In genomic region chr1:2604156-2604853, GRCh38 we compare ENCODE assay signal across 15 cellular contexts. TPM values are rescaled to one million over a fixed set of nuclear protein-coding genes. Genes with fewer than 3 reads are reported as not detected.
"Had no signal": no experiment of that assay in that cellular context is flagged by ENCODE, and none has a peak within 500 bp of the region (broad histone marks: within the 10 kb centered on the region; RNA-seq: fewer than 3 reads in every experiment).

No MANE protein-coding gene starts in this region.

- H3K4me1 Mint-ChIP-seq: activated naive CD4-positive, alpha-beta T cell treated with anti-CD3 and anti-CD28 coated beads, Interleukin-2, amount 50 U/mL, for 24 hours; activated T-helper 17 cell treated with anti-CD3 and anti-CD28 coated beads, Interleukin-2, amount 50 U/mL, for 72 hours; memory B cell; WTC11 had no signal

- H3K36me3 ChIP-seq: adrenal gland, upper lobe of left lung had no signal

- H3K27ac ChIP-seq: adrenal gland, skin epidermis, upper lobe of left lung had no signal

- H3K4me3 ChIP-seq: adrenal gland, skin epidermis, upper lobe of left lung had no signal

- H3K27ac Mint-ChIP-seq: activated naive CD4-positive, alpha-beta T cell treated with anti-CD3 and anti-CD28 coated beads, Interleukin-2, amount 50 U/mL, for 24 hours; activated T-helper 17 cell treated with anti-CD3 and anti-CD28 coated beads, Interleukin-2, amount 50 U/mL, for 72 hours; memory B cell; naive thymus-derived CD8-positive, alpha-beta T cell; T-helper 17 cell; WTC11 had no signal

- DNase-seq: left ventricle myocardium superior; naive thymus-derived CD8-positive, alpha-beta T cell; nucleus accumbens; stimulated activated CD4-positive, alpha-beta T cell treated with anti-CD3 and anti-CD28 coated beads, Interleukin-4, amount 100 ng/mL, for 24 hours; stimulated activated naive CD4-positive, alpha-beta T cell; T-helper 17 cell had no signal

- H3K27me3 Mint-ChIP-seq: activated naive CD4-positive, alpha-beta T cell treated with anti-CD3 and anti-CD28 coated beads, Interleukin-2, amount 50 U/mL, for 24 hours had no signal

- H3K36me3 Mint-ChIP-seq: activated naive CD4-positive, alpha-beta T cell treated with anti-CD3 and anti-CD28 coated beads, Interleukin-2, amount 50 U/mL, for 24 hours; memory B cell; naive thymus-derived CD8-positive, alpha-beta T cell had no signal

- H3K4me3 Mint-ChIP-seq: activated naive CD4-positive, alpha-beta T cell treated with anti-CD3 and anti-CD28 coated beads, Interleukin-2, amount 50 U/mL, for 24 hours; activated T-helper 17 cell treated with anti-CD3 and anti-CD28 coated beads, Interleukin-2, amount 50 U/mL, for 72 hours; memory B cell; naive thymus-derived CD8-positive, alpha-beta T cell; T-helper 17 cell; WTC11 had no signal

- H3K4me1 ChIP-seq: adrenal gland had no signal

- H3K9me3 ChIP-seq: upper lobe of left lung had no signal

- H3K27me3 ChIP-seq: upper lobe of left lung had no signal

- H3K9me3 Mint-ChIP-seq: activated naive CD4-positive, alpha-beta T cell treated with anti-CD3 and anti-CD28 coated beads, Interleukin-2, amount 50 U/mL, for 24 hours; activated T-helper 17 cell treated with anti-CD3 and anti-CD28 coated beads, Interleukin-2, amount 50 U/mL, for 72 hours; memory B cell had no signal

- ATAC-seq: activated T-helper 17 cell treated with anti-CD3 and anti-CD28 coated beads, Interleukin-2, amount 50 U/mL, for 72 hours; esophagus mucosa; left ventricle myocardium superior; naive thymus-derived CD8-positive, alpha-beta T cell; T-helper 17 cell; WTC11 had no signal

RNA-seq across cellular contexts. Expression of gene MMEL1, which starts 28.5 kb away (rescaled TPM):
- total RNA-seq: kidney epithelial cell, left ventricle myocardium superior, WTC11 had no signal
